Comparison of ENCODE assay signal across 21 cellular contexts in genomic region chr2:54139210-54139609, GRCh38.
"Had no signal": no experiment of that assay in that cellular context is flagged by ENCODE, and none has a peak within 500 bp of the region (broad histone marks: within the 10 kb centered on the region; RNA-seq: fewer than 3 reads in every experiment).

No MANE protein-coding gene starts in this region.

- H3K36me3 ChIP-seq: brain microvascular endothelial cell had no signal

- H3K27ac ChIP-seq: brain microvascular endothelial cell, coronary artery, dorsolateral prefrontal cortex had no signal

- ATAC-seq: activated CD4-positive, alpha-beta T cell treated with anti-CD3 and anti-CD28 coated beads for 36 hours; activated T-cell treated with anti-CD3 and anti-CD28 coated beads, Interleukin-2, amount 50 U/mL, for 4 hours; activated T-helper 17 cell treated with anti-CD3 and anti-CD28 coated beads, Interleukin-2, amount 50 U/mL, for 72 hours; esophagus mucosa had no signal

- DNase-seq: activated CD4-positive, alpha-beta memory T cell treated with anti-CD3 and anti-CD28 coated beads for 36 hours; activated CD4-positive, alpha-beta T cell treated with anti-CD3 and anti-CD28 coated beads for 36 hours; activated CD4-positive, CD25-positive, alpha-beta regulatory T cell; activated CD4-positive, CD25-positive, alpha-beta regulatory T cell treated with anti-CD3 and anti-CD28 coated beads, Interleukin-2, amount 50 U/mL, for 72 hours; activated CD8-positive, alpha-beta memory T cell treated with anti-CD3 and anti-CD28 coated beads for 24 hours; activated effector memory CD4-positive, alpha-beta T cell treated with Interleukin-2 at 50 U/mL for 16 hours; activated gamma-delta T cell treated with Interleukin-2 at 50 U/mL for 16 hours; activated naive CD4-positive, alpha-beta T cell treated with anti-CD3 and anti-CD28 coated beads, Interleukin-2, amount 50 U/mL, for 16 hours; activated naive CD4-positive, alpha-beta T cell treated with Interleukin-2 at 50 U/mL for 16 hours; activated T-cell treated with anti-CD3 and anti-CD28 coated beads, Interleukin-2, amount 50 U/mL, for 4 hours; amniotic stem cell; anterior cingulate cortex; brain microvascular endothelial cell; dorsolateral prefrontal cortex; effector memory CD4-positive, alpha-beta T cell; endodermal cell; head of caudate nucleus; T-helper 2 cell had no signal

- H3K4me3 ChIP-seq: coronary artery, dorsolateral prefrontal cortex had no signal

- H3K27me3 ChIP-seq: brain microvascular endothelial cell, dorsolateral prefrontal cortex had no signal
